ENCODE assay signal across 20 cellular contexts in genomic region chr2:26270363-26270762, GRCh38. TPM values are rescaled to one million over a fixed set of nuclear protein-coding genes. Genes with fewer than 3 reads are reported as not detected.
DNase-seq lines count a peak whose midpoint lies in the region; ATAC-seq, FAIRE-seq and TF ChIP-seq lines count a peak whose summit lies in the region.
"Had no signal": no experiment of that assay in that cellular context is flagged by ENCODE, and none has a peak within 500 bp of the region (broad histone marks: within the 10 kb centered on the region; RNA-seq: fewer than 3 reads in every experiment).

No MANE protein-coding gene starts in this region.

- H4K20me1 ChIP-seq in GM12878 (ENCODE audit: control insufficient read depth, insufficient read depth), result no peaks in the 10 kb centered on the region

- H3K4me1 Mint-ChIP-seq in Calu3 (ENCODE audit: low read depth, unreplicated experiment), result peaks cover 23% of the 10 kb centered on the region
- H3K4me1 Mint-ChIP-seq: immature natural killer cell had no signal

- H3K4me3 ChIP-seq in GM12878 (no peak overlapping the region), neutrophil (ENCODE audit: low read depth in 1 of 2, low read length in 1 of 2) (no peak overlapping the region), upper lobe of right lung (no peak overlapping the region)
- H3K4me3 ChIP-seq: BLaER1 treated with 17β-estradiol and CSF1 and Interleukin-3, amounts not matched to agents 10 nM and 100 nM; sigmoid colon; uterus had no signal

- no peaks in the 10 kb centered on the region for H3K79me2 ChIP-seq in GM12878 (ENCODE audit: control insufficient read depth, insufficient read depth, low read length)

- SMC1A ChIA-PET in GM12878 (lab: Charles Lee; ENCODE audit: uncharacterized antibody, unreplicated experiment), result interaction anchor here (0.6 to 6.1 kb wide), 8 partner anchors 9 to 271 kb away, joined by 3 to 71 read pairs (median 4); partner anchors contain the start of genes HADHA and HADHB

- TF ChIP-seq RAD21 in GM12878 (IDR thresholded peaks at IDR 0.05; ENCODE audit: insufficient read depth, low read depth, low read length), result no peak

- no peaks in the 10 kb centered on the region for H3K27me3 ChIP-seq in GM12878 (replicated peaks in 1 of 2; ENCODE audit: control insufficient read depth in 2 of 2, insufficient read depth in 2 of 2, low read length in 1 of 2)
- no peaks in the 10 kb centered on the region for H3K27me3 ChIP-seq in neutrophil
- no peaks in the 10 kb centered on the region for H3K27me3 ChIP-seq in upper lobe of right lung
- H3K27me3 ChIP-seq: BLaER1 treated with 17β-estradiol and CSF1 and Interleukin-3, amounts not matched to agents 10 nM and 100 nM; sigmoid colon; uterus had no signal

- peaks cover 6% of the 10 kb centered on the region for H3K4me1 ChIP-seq in GM12878 (ENCODE audit: control insufficient read depth, insufficient read depth, low read length)
- H3K4me1 ChIP-seq in neutrophil (ENCODE audit: control insufficient read depth in 1 of 2, insufficient read depth in 1 of 2, low read depth in 1 of 2, low read length in 1 of 2), result peaks cover 18 to 21% of the 10 kb centered on the region in 2 experiments
- peaks cover 28% of the 10 kb centered on the region for H3K4me1 ChIP-seq in upper lobe of right lung
- H3K4me1 ChIP-seq: uterus had no signal

- RAD21 ChIA-PET in GM12878 (lab: Charles Lee; ENCODE audit: unreplicated experiment), result interaction anchor here (0.8 to 3.7 kb wide), 2 partner anchors 25 to 75 kb away, joined by 3 to 41 read pairs; partner anchors contain the start of genes HADHA and HADHB

- H3K4me3 Mint-ChIP-seq in Calu3 (ENCODE audit: low read depth, unreplicated experiment), result no peak overlapping the region
- H3K4me3 Mint-ChIP-seq: activated naive CD4-positive, alpha-beta T cell treated with anti-CD3 and anti-CD28 coated beads, Interleukin-2, amount 10 ng/mL, durations not matched to agents 7 days and 5 days; HFFc6; immature natural killer cell had no signal

- in situ Hi-C loops in GM12878 (cut with MboI), result no loop called here

- H3K27ac ChIP-seq in GM12878 (ENCODE audit: control insufficient read depth, insufficient read depth) (peak overlapping the region; percentile 72), neutrophil (peak overlapping the region; percentile 62), upper lobe of right lung (no peak overlapping the region)
- H3K27ac ChIP-seq: BLaER1 treated with 17β-estradiol and CSF1 and Interleukin-3, amounts not matched to agents 10 nM and 100 nM; uterus had no signal

- no peak for TF ChIP-seq POLR2A in GM12878 (IDR thresholded peaks at IDR 0.05; ENCODE audit: low read depth, low read length)

- no peak overlapping the region for H2AFZ ChIP-seq in GM12878 (ENCODE audit: control insufficient read depth, low read depth, low read length)

- H3K9me3 ChIP-seq in GM12878 (replicated peaks; ENCODE audit: control insufficient read depth, insufficient read depth, low read length), result no peaks in the 10 kb centered on the region
- no peaks in the 10 kb centered on the region for H3K9me3 ChIP-seq in neutrophil
- no peaks in the 10 kb centered on the region for H3K9me3 ChIP-seq in upper lobe of right lung
- H3K9me3 ChIP-seq: BLaER1 treated with 17β-estradiol and CSF1 and Interleukin-3, amounts not matched to agents 10 nM and 100 nM; sigmoid colon; uterus had no signal

- no peak for FAIRE-seq in GM12878 (lab: Jason Lieb, UNC)
- FAIRE-seq: bronchial epithelial cell had no signal

- POLR2A ChIA-PET in GM12878 (lab: Charles Lee), result interaction anchor here (0.5 to 2.3 kb wide), 7 partner anchors 15 to 1060 kb away, joined by 3 to 12 read pairs (median 5); partner anchors contain the start of genes HADHA and HADHB

- ATAC-seq in GM21529 (IDR thresholded peaks at IDR 0.05; ENCODE audit: unreplicated experiment) (peak; percentile 63), GM12878 (peak; percentile 76), upper lobe of right lung (no peak)

- DNase-seq in Calu3, result no peak
- DNase-seq in GM12878 (ENCODE audit: low read depth, low spot score), result no peak
- no peak for DNase-seq in NK-92 (lab: John Stamatoyannopoulos, UW; ENCODE audit: unreplicated experiment)
- DNase-seq in RPMI8226, result no peak
- no peak for DNase-seq in upper lobe of right lung
- DNase-seq: activated CD8-positive, alpha-beta memory T cell treated with anti-CD3 and anti-CD28 coated beads for 24 hours; activated naive CD4-positive, alpha-beta T cell treated with anti-CD3 and anti-CD28 coated beads, Interleukin-2, amount 10 ng/mL, durations not matched to agents 7 days and 5 days; effector memory CD4-positive, alpha-beta T cell; HFFc6; immature natural killer cell; KG1; NK-92 treated with Interleukin-12 subunit alpha and Interleukin-12 subunit beta, amount 100 ng/mL, for 24 hours; SIG-M5; sigmoid colon; stimulated activated naive CD4-positive, alpha-beta T cell; uterus had no signal

- peak overlapping the region; percentile 34; the same call in 1 of the 2 replicates for H3K4me2 ChIP-seq in GM12878 (ENCODE audit: control insufficient read depth, insufficient read depth)
- H3K4me2 ChIP-seq: BLaER1 treated with 17β-estradiol and CSF1 and Interleukin-3, amounts not matched to agents 10 nM and 100 nM had no signal

- H3K9me3 Mint-ChIP-seq in Calu3 (ENCODE audit: low read depth, unreplicated experiment), result no peaks in the 10 kb centered on the region
- H3K9me3 Mint-ChIP-seq: activated naive CD4-positive, alpha-beta T cell treated with anti-CD3 and anti-CD28 coated beads, Interleukin-2, amount 10 ng/mL, durations not matched to agents 7 days and 5 days; HFFc6; immature natural killer cell had no signal

- BruUV-seq in Calu3 (replicated peaks; lab: Mats Ljungman, UMichigan), result no TSS peak
- BruUV-seq in GM12878 (replicated peaks; lab: Mats Ljungman, UMichigan), result no TSS peak

- no peak overlapping the region for H3K9ac ChIP-seq in GM12878 (ENCODE audit: control insufficient read depth, insufficient read depth, low read length)
- H3K9ac ChIP-seq: BLaER1 treated with 17β-estradiol and CSF1 and Interleukin-3, amounts not matched to agents 10 nM and 100 nM had no signal

- H3K27me3 Mint-ChIP-seq in Calu3 (ENCODE audit: unreplicated experiment), result no peaks in the 10 kb centered on the region
- H3K27me3 Mint-ChIP-seq: activated naive CD4-positive, alpha-beta T cell treated with anti-CD3 and anti-CD28 coated beads, Interleukin-2, amount 10 ng/mL, durations not matched to agents 7 days and 5 days had no signal

- intact Hi-C loops in Calu3 (cut with micrococcal nuclease; ENCODE audit: unreplicated experiment) (no loop called here), GM12878 (cut with micrococcal nuclease; ENCODE audit: unreplicated experiment) (no loop called here), upper lobe of right lung (cut with DNase I) (no loop called here)

- H3K27ac Mint-ChIP-seq in Calu3 (ENCODE audit: unreplicated experiment), result peak overlapping the region; percentile 7
- H3K27ac Mint-ChIP-seq: activated naive CD4-positive, alpha-beta T cell treated with anti-CD3 and anti-CD28 coated beads, Interleukin-2, amount 10 ng/mL, durations not matched to agents 7 days and 5 days; HFFc6 had no signal

- TF ChIP-seq CTCF in Calu3 (IDR thresholded peaks at IDR 0.05; ENCODE audit: unreplicated experiment) (no peak), GM12878 (IDR thresholded peaks at IDR 0.05 in 2 of 3, conservative IDR thresholded peaks at IDR 0.05 in 1 of 3; ENCODE audit: control insufficient read depth in 2 of 3, extremely low read depth in 1 of 3, insufficient read depth in 1 of 3, low read depth in 3 of 3, low read length in 3 of 3) (no peak), neutrophil (IDR thresholded peaks at IDR 0.05) (no peak), upper lobe of right lung (IDR thresholded peaks at IDR 0.05) (no peak)

- CTCF ChIA-PET in Calu3 (lab: Charles Lee) (no interaction called here), GM12878 (lab: Yijun Ruan, JAX) (interaction anchor here (0.6 to 2.0 kb wide), 6 partner anchors 9 to 472 kb away, joined by 3 to 12 read pairs (median 4); partner anchors contain the start of gene HADHB)

- no peak for TF ChIP-seq EP300 in GM12878 (IDR thresholded peaks at IDR 0.05; ENCODE audit: borderline replicate concordance in 1 of 2, control insufficient read depth in 1 of 2, low read depth in 2 of 2, low read length in 2 of 2)

- peaks cover 14% of the 10 kb centered on the region for H3K36me3 Mint-ChIP-seq in Calu3 (ENCODE audit: insufficient read depth, unreplicated experiment)

- H3K36me3 ChIP-seq in GM12878 (ENCODE audit: control insufficient read depth in 2 of 2, insufficient read depth in 2 of 2, low read length in 1 of 2) (peaks cover 0 to 6% of the 10 kb centered on the region in 2 experiments), neutrophil (peaks cover 30% of the 10 kb centered on the region), upper lobe of right lung (peaks cover 10% of the 10 kb centered on the region)
- H3K36me3 ChIP-seq: uterus had no signal

RNA-seq across cellular contexts. Expression of gene HADHB, which starts 25.6 kb away (rescaled TPM):
- total RNA-seq in Calu3 (2022) (78.3 and 84.4 TPM in 2 replicates), GM12878 (2014; rRNA removed) (53.7 and 67.3 TPM in 2 replicates), GM12878 (2014; rRNA removed; fragmentation: Illumina TruSeq; extraction: Trizol) (68.8 and 69.3 TPM in 2 replicates), GM12878 (2021) (73.5 and 78.6 TPM in 2 replicates), upper lobe of right lung (105 TPM)
- total RNA-seq in GM12878 (2013; cell fraction: nucleolus; rRNA removed), result 148 and 151 TPM in 2 replicates
- polyA plus RNA-seq in GM12878 (2011; ENCODE audit: low read depth), result 51.6 TPM
- polyA plus RNA-seq in GM12878 (2011; rRNA removed) (123 and 161 TPM in 2 replicates), GM12878 (2014; fragmentation: Illumina TruSeq; extraction: Trizol) (67.0 and 76.4 TPM in 2 replicates), GM12878 (2014; fragmentation: Nextera tagmentation; extraction: Ambion mirVana) (100 to 1,000 TPM; 107 to 145 TPM), GM12878 (2014; rRNA removed) (60.7 and 68.6 TPM in 2 replicates), GM12878 (2016; fragmentation: Nextera tagmentation; extraction: Ambion mirVana) (100 to 1,000 TPM in 1 of 2 experiments, 10 to 100 TPM in 1; 97.5 to 104 TPM)
- polyA plus RNA-seq in GM12878 (2011; cell fraction: cytosol; rRNA removed), result 98.4 and 125 TPM in 2 replicates
- 86.4 and 86.8 TPM in 2 replicates for polyA plus RNA-seq in GM12878 (2011; cell fraction: nucleus; rRNA removed)
- 51.4 and 70.3 TPM in 2 replicates for polyA plus RNA-seq in GM12878 (2012)
- polyA minus RNA-seq in GM12878 (2011; rRNA and poly(A)+ RNA removed), result 145 and 159 TPM in 2 replicates
- polyA minus RNA-seq in GM12878 (2011; cell fraction: cytosol; rRNA and poly(A)+ RNA removed), result 24.9 and 31.3 TPM in 2 replicates
- 29.4 and 49.3 TPM in 2 replicates for polyA minus RNA-seq in GM12878 (2011; cell fraction: nucleus; rRNA and poly(A)+ RNA removed)

RNA-seq across cellular contexts. Expression of gene HADHA, which starts 25.9 kb away (rescaled TPM):
- total RNA-seq in Calu3 (2022) (127 TPM in 2 replicates), GM12878 (2014; rRNA removed) (158 and 175 TPM in 2 replicates), GM12878 (2014; rRNA removed; fragmentation: Illumina TruSeq; extraction: Trizol) (170 TPM in 2 replicates), GM12878 (2021) (160 and 161 TPM in 2 replicates), upper lobe of right lung (118 TPM)
- total RNA-seq in GM12878 (2013; cell fraction: nucleolus; rRNA removed), result 66.8 and 68.7 TPM in 2 replicates
- 104 TPM for polyA plus RNA-seq in GM12878 (2011; ENCODE audit: low read depth)
- polyA plus RNA-seq in GM12878 (2011; rRNA removed) (194 and 208 TPM in 2 replicates), GM12878 (2014; fragmentation: Illumina TruSeq; extraction: Trizol) (207 and 221 TPM in 2 replicates), GM12878 (2014; fragmentation: Nextera tagmentation; extraction: Ambion mirVana) (100 to 1,000 TPM; 109 to 144 TPM), GM12878 (2014; rRNA removed) (114 and 125 TPM in 2 replicates), GM12878 (2016; fragmentation: Nextera tagmentation; extraction: Ambion mirVana) (100 to 1,000 TPM; 187 to 190 TPM)
- 157 and 181 TPM in 2 replicates for polyA plus RNA-seq in GM12878 (2011; cell fraction: cytosol; rRNA removed)
- polyA plus RNA-seq in GM12878 (2011; cell fraction: nucleus; rRNA removed), result 110 and 115 TPM in 2 replicates
- 108 and 139 TPM in 2 replicates for polyA plus RNA-seq in GM12878 (2012)
- 204 and 208 TPM in 2 replicates for polyA minus RNA-seq in GM12878 (2011; rRNA and poly(A)+ RNA removed)
- polyA minus RNA-seq in GM12878 (2011; cell fraction: cytosol; rRNA and poly(A)+ RNA removed), result 79.4 and 89.2 TPM in 2 replicates
- 32.5 and 45.4 TPM in 2 replicates for polyA minus RNA-seq in GM12878 (2011; cell fraction: nucleus; rRNA and poly(A)+ RNA removed)
